ENCODE assay signal across 8 cellular contexts in the genomic region with DNA sequence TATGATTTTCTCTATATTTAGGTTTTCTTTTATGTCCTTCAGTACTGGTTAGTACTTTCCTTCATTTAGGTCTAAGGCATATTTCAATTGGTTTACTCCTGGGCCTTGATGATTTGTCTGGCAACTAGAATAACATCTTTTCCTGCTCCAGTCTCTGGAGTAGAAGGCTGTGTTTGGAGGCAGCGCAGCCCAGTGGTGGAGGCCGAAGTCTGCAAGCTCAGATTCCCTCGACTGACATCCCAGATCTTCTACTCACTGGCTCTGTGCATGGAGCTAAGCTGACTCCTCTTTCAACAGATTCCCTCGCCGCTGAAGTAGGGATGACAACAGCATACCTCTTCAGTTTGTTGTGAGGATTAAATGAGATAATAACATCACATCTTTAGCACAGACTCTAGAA.
DNase-seq lines count a peak whose midpoint lies in the region; ATAC-seq and TF ChIP-seq lines count a peak whose summit lies in the region.

No MANE protein-coding gene starts in this region.

- no peaks in the 10 kb centered on the region for H3K79me2 ChIP-seq in HCT116 (ENCODE audit: insufficient read depth, low read length)

- H3K9me3 ChIP-seq in HCT116 (ENCODE audit: control insufficient read depth in 1 of 2, insufficient read depth in 1 of 2, low read depth in 1 of 2, low read length in 2 of 2), result no peaks in the 10 kb centered on the region

- peak overlapping the region; percentile 37 for H2AFZ ChIP-seq in HCT116 (ENCODE audit: low read depth, low read length, poor library complexity, severe bottlenecking)

- no peaks in the 10 kb centered on the region for H3K4me1 ChIP-seq in HCT116 (ENCODE audit: control insufficient read depth in 1 of 2, insufficient read depth in 2 of 2, low read length in 2 of 2)

- H3K9ac ChIP-seq in HCT116 (ENCODE audit: low read length), result no peak overlapping the region

- H3K27me3 ChIP-seq in HCT116 (ENCODE audit: insufficient read depth, low read length), result no peaks in the 10 kb centered on the region

- no peaks in the 10 kb centered on the region for H3K36me3 ChIP-seq in HCT116 (ENCODE audit: control insufficient read depth in 1 of 2, insufficient read depth in 2 of 2, low read length in 2 of 2)

- CTCF ChIA-PET in HCT116 (lab: Charles Lee), result interaction anchor here (0.9 to 2.0 kb wide), 3 partner anchors 142 to 557 kb away, joined by 3 to 6 read pairs (median 5); no protein-coding TSS in a partner anchor

- BruUV-seq in HCT116 (replicated peaks; lab: Mats Ljungman, UMichigan), result no TSS peak

- POLR2A ChIA-PET in HCT116 (lab: Charles Lee), result no interaction called here

- peak; percentile 35 for DNase-seq in GM10266 (ENCODE audit: extremely low spot score)
- peak; percentile 31 for DNase-seq in HCT116 (ENCODE audit: low read depth, low spot score)
- peak; percentile 83 for DNase-seq in SK-MEL-5 (ENCODE audit: low read depth, low spot score)
- peak; percentile 36 for DNase-seq in iPS DF 4.7 (ENCODE audit: extremely low read depth, low spot score)

- RAD21 ChIA-PET in HCT116 (lab: Charles Lee; ENCODE audit: low non-redundant PET in 1 of 2, low total read pairs in 2 of 2, uncharacterized antibody in 2 of 2, unreplicated experiment in 2 of 2), result no interaction called here

- no peaks in the 10 kb centered on the region for H3K9me2 ChIP-seq in HCT116 (ENCODE audit: insufficient read depth)

- intact Hi-C loops in HCT116 (cut with micrococcal nuclease), result loop anchor here (5.0 kb wide), 1 partner anchor 558 kb away; no protein-coding TSS in a partner anchor

- H4K20me1 ChIP-seq in HCT116 (ENCODE audit: insufficient read depth), result no peaks in the 10 kb centered on the region

- in situ Hi-C loops in SK-MEL-5 (cut with HindIII; ENCODE audit: low pct_unique_long_range_greater_than_20kb, low sequenced_read_pairs), result no loop called here

- no peak for TF ChIP-seq POLR2A in HCT116 (IDR thresholded peaks at IDR 0.05; ENCODE audit: borderline replicate concordance, extremely low read depth, insufficient read depth, insufficient read length)

- no peak overlapping the region for H3K4me3 ChIP-seq in HCT116 (replicated peaks in 1 of 2; ENCODE audit: low read depth in 1 of 2, low read length in 2 of 2)

- no peak overlapping the region for H3K27ac ChIP-seq in HCT116 (ENCODE audit: low read depth, low read length)

- ATAC-seq in HCT116 (peak; percentile 91), HG03565 (IDR thresholded peaks at IDR 0.05; ENCODE audit: unreplicated experiment) (no peak), GM18873 (IDR thresholded peaks at IDR 0.05; ENCODE audit: low FRiP score, unreplicated experiment) (no peak), HG02938 (IDR thresholded peaks at IDR 0.05; ENCODE audit: unreplicated experiment) (no peak), HG02571 (IDR thresholded peaks at IDR 0.05; ENCODE audit: unreplicated experiment) (no peak)

- TF ChIP-seq CTCF in GM10266 (IDR thresholded peaks at IDR 0.05; ENCODE audit: control insufficient read depth, insufficient read depth, low read depth, missing control alignments) (peak; percentile 70), HCT116 (IDR thresholded peaks at IDR 0.05 in 2 of 3, conservative IDR thresholded peaks at IDR 0.05 in 1 of 3; ENCODE audit: borderline replicate concordance in 1 of 3, insufficient read depth in 1 of 3, low read depth in 2 of 3, low read length in 2 of 3) (peak; percentile 34 to 72 (median 62); a peak in 5 of 6 replicates)

- H3K4me2 ChIP-seq in HCT116 (ENCODE audit: low read length), result no peak overlapping the region

- peak; percentile 77 for TF ChIP-seq RAD21 in HCT116 (IDR thresholded peaks at IDR 0.05; ENCODE audit: low read depth)

TF ChIP-seq in HCT116, 20 proteins besides CTCF, POLR2A, EP300 and RAD21:
- TF ChIP-seq MAX (IDR thresholded peaks at IDR 0.05) (no peak), EGR1 (IDR thresholded peaks at IDR 0.05; ENCODE audit: low read depth) (no peak), CEBPB (IDR thresholded peaks at IDR 0.05; ENCODE audit: low read depth) (no peak), YY1 (IDR thresholded peaks at IDR 0.05; ENCODE audit: extremely low read depth, insufficient replicate concordance, low read depth, low read length) (no peak), TCF7L2 (IDR thresholded peaks at IDR 0.05; ENCODE audit: borderline replicate concordance, extremely low read depth, insufficient read depth, insufficient read length) (no peak), SRF (IDR thresholded peaks at IDR 0.05; ENCODE audit: low read depth) (no peak), EZH2 (IDR thresholded peaks at IDR 0.05) (no peak), ELF1 (IDR thresholded peaks at IDR 0.05; ENCODE audit: borderline replicate concordance, low read depth) (no peak), ATF3 (IDR thresholded peaks at IDR 0.05) (no peak), EZH2phosphoT487 (IDR thresholded peaks at IDR 0.05; ENCODE audit: borderline replicate concordance) (no peak), FOSL1 (IDR thresholded peaks at IDR 0.05; ENCODE audit: low read depth) (no peak), SIN3A (IDR thresholded peaks at IDR 0.05; ENCODE audit: low read depth) (no peak), POLR2AphosphoS5 (IDR thresholded peaks at IDR 0.05; ENCODE audit: low read depth, low read length) (no peak), SP1 (IDR thresholded peaks at IDR 0.05; ENCODE audit: low read depth) (no peak)
- TF ChIP-seq, protein P1, sequence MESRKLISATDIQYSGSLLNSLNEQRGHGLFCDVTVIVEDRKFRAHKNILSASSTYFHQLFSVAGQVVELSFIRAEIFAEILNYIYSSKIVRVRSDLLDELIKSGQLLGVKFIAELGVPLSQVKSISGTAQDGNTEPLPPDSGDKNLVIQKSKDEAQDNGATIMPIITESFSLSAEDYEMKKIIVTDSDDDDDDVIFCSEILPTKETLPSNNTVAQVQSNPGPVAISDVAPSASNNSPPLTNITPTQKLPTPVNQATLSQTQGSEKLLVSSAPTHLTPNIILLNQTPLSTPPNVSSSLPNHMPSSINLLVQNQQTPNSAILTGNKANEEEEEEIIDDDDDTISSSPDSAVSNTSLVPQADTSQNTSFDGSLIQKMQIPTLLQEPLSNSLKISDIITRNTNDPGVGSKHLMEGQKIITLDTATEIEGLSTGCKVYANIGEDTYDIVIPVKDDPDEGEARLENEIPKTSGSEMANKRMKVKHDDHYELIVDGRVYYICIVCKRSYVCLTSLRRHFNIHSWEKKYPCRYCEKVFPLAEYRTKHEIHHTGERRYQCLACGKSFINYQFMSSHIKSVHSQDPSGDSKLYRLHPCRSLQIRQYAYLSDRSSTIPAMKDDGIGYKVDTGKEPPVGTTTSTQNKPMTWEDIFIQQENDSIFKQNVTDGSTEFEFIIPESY (IDR thresholded peaks at IDR 0.05; ENCODE audit: extremely low read depth, insufficient replicate concordance, low read length), result no peak
- TF ChIP-seq, protein P2, sequence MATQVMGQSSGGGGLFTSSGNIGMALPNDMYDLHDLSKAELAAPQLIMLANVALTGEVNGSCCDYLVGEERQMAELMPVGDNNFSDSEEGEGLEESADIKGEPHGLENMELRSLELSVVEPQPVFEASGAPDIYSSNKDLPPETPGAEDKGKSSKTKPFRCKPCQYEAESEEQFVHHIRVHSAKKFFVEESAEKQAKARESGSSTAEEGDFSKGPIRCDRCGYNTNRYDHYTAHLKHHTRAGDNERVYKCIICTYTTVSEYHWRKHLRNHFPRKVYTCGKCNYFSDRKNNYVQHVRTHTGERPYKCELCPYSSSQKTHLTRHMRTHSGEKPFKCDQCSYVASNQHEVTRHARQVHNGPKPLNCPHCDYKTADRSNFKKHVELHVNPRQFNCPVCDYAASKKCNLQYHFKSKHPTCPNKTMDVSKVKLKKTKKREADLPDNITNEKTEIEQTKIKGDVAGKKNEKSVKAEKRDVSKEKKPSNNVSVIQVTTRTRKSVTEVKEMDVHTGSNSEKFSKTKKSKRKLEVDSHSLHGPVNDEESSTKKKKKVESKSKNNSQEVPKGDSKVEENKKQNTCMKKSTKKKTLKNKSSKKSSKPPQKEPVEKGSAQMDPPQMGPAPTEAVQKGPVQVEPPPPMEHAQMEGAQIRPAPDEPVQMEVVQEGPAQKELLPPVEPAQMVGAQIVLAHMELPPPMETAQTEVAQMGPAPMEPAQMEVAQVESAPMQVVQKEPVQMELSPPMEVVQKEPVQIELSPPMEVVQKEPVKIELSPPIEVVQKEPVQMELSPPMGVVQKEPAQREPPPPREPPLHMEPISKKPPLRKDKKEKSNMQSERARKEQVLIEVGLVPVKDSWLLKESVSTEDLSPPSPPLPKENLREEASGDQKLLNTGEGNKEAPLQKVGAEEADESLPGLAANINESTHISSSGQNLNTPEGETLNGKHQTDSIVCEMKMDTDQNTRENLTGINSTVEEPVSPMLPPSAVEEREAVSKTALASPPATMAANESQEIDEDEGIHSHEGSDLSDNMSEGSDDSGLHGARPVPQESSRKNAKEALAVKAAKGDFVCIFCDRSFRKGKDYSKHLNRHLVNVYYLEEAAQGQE (IDR thresholded peaks at IDR 0.05; ENCODE audit: low read depth), result no peak

Comparison
In these comparisons a context has a peak if more than half of its experiments do, and no peak if none do; other contexts are left out.
1. DNase-seq: peak in every context shown above with its lines; median percentile 83 in SK-MEL-5; 36 in iPS DF 4.7; 35 in GM10266; 31 in HCT116.